ENCODE assay signal across 15 cellular contexts in genomic region chr12:50914872-50915484, GRCh38. TPM values are rescaled to one million over a fixed set of nuclear protein-coding genes. Genes with fewer than 3 reads are reported as not detected.
A peak's percentile ranks its signal among the peaks of the same experiment; 100 is the strongest.
DNase-seq lines count a peak whose midpoint lies in the region; ATAC-seq and TF ChIP-seq lines count a peak whose summit lies in the region.
"Had no signal": no experiment of that assay in that cellular context is flagged by ENCODE, and none has a peak within 500 bp of the region (broad histone marks: within the 10 kb centered on the region; RNA-seq: fewer than 3 reads in every experiment).

No MANE protein-coding gene starts in this region.

- peaks cover 1% of the 10 kb centered on the region for H3K27me3 Mint-ChIP-seq in endothelial cell (ENCODE audit: unreplicated experiment)

- no peak overlapping the region for H3K9ac ChIP-seq in DND-41 (ENCODE audit: low read depth, low read length)
- H3K9ac ChIP-seq: GM23248 had no signal

- DNase-seq in DND-41 (peak; percentile 17), NCI-H2171 (lab: John Stamatoyannopoulos, UW) (peak; percentile 37), endothelial cell (ENCODE audit: low spot score) (no peak), C1 segment of cervical spinal cord (lab: John Stamatoyannopoulos, UW) (no peak), amniotic stem cell (lab: John Stamatoyannopoulos, UW) (no peak)
- DNase-seq: AML-193; CD4-positive, alpha-beta memory T cell; DMS153; DMS79; GF-D8; GM23248 had no signal

- H3K9me3 ChIP-seq in DND-41 (ENCODE audit: insufficient read depth, low read length, severe bottlenecking) = peaks cover 33% of the 10 kb centered on the region

- H3K36me3 Mint-ChIP-seq in endothelial cell (ENCODE audit: low read depth, unreplicated experiment) = peaks cover 36% of the 10 kb centered on the region

- no peaks in the 10 kb centered on the region for H4K20me1 ChIP-seq in DND-41 (ENCODE audit: insufficient read depth, low read length)

- H2AFZ ChIP-seq in DND-41 (ENCODE audit: low read depth, low read length) = no peak overlapping the region
- H2AFZ ChIP-seq: GM23248 had no signal

- peaks cover 38% of the 10 kb centered on the region for H3K9me3 Mint-ChIP-seq in endothelial cell (ENCODE audit: unreplicated experiment)

- no peaks in the 10 kb centered on the region for H3K79me2 ChIP-seq in DND-41 (ENCODE audit: insufficient read depth, low read length)

- no peak overlapping the region for H3K4me2 ChIP-seq in DND-41 (ENCODE audit: insufficient read depth, low read length)

- no peak for TF ChIP-seq CTCF in DND-41 (IDR thresholded peaks at IDR 0.05; ENCODE audit: borderline replicate concordance, extremely low read depth, low read length, poor library complexity, severe bottlenecking)
- TF ChIP-seq CTCF in endothelial cell (IDR thresholded peaks at IDR 0.05; ENCODE audit: unreplicated experiment) = no peak

- H3K4me3 ChIP-seq in DND-41 (ENCODE audit: low read depth in 1 of 2, low read length in 2 of 2) = no peak overlapping the region
- H3K4me3 ChIP-seq: GM23248, HAP-1 had no signal

- H3K4me1 Mint-ChIP-seq in endothelial cell (ENCODE audit: unreplicated experiment) = peaks cover 10% of the 10 kb centered on the region
- H3K4me1 Mint-ChIP-seq: CD14-positive monocyte had no signal

- ATAC-seq in DND-41 (ENCODE audit: insufficient read depth, low read depth) (0 out of 3 replicates have a peak, but pooled peaks have one; percentile 27), GM18870 (IDR thresholded peaks at IDR 0.05; ENCODE audit: unreplicated experiment) (no peak)

- no peaks in the 10 kb centered on the region for H3K36me3 ChIP-seq in DND-41 (ENCODE audit: insufficient read depth, low read length)
- H3K36me3 ChIP-seq: HAP-1 had no signal

- no peak overlapping the region for H3K27ac ChIP-seq in DND-41 (ENCODE audit: low read length)
- H3K27ac ChIP-seq: GM23248 had no signal

- H3K27me3 ChIP-seq in DND-41 (ENCODE audit: insufficient read depth, low read length, poor library complexity) = no peaks in the 10 kb centered on the region

- H3K4me3 Mint-ChIP-seq in endothelial cell (ENCODE audit: unreplicated experiment) = peak overlapping the region; percentile 42
- H3K4me3 Mint-ChIP-seq: CD14-positive monocyte had no signal

- no peak overlapping the region for H3K27ac Mint-ChIP-seq in endothelial cell (ENCODE audit: unreplicated experiment)
- H3K27ac Mint-ChIP-seq: CD14-positive monocyte; CD4-positive, alpha-beta memory T cell had no signal

- H3K4me1 ChIP-seq in DND-41 (ENCODE audit: insufficient read depth, low read length) = no peaks in the 10 kb centered on the region

RNA-seq across cellular contexts. Expression of gene HIGD1C, which starts 37.4 kb away (rescaled TPM):
- total RNA-seq in endothelial cell (ENCODE audit: unreplicated experiment) = not detected
- total RNA-seq: CD4-positive, alpha-beta memory T cell; GM23248; H4 had no signal

Comparison
In these comparisons a context has a peak if more than half of its experiments do, and no peak if none do; other contexts are left out.
1. DNase-seq: peak in DND-41 (single experiment) and NCI-H2171 (single experiment); none in endothelial cell (single experiment), C1 segment of cervical spinal cord (0 of 14) and amniotic stem cell (single experiment).